In genomic region chr5:132064738-132065331, GRCh38 we compare ENCODE assay signal across 8 cellular contexts.
DNase-seq lines count a peak whose midpoint lies in the region; ATAC-seq lines count a peak whose summit lies in the region.

No MANE protein-coding gene starts in this region.

- H3K27ac ChIP-seq in caudate nucleus (ENCODE audit: low read depth, low read length) = no peak overlapping the region

- ATAC-seq in HG02798 (IDR thresholded peaks at IDR 0.05; ENCODE audit: poor library complexity, unreplicated experiment) = peak; percentile 67
- ATAC-seq in activated CD4-positive, CD25-positive, alpha-beta regulatory T cell treated with anti-CD3 and anti-CD28 coated beads, Interleukin-2, amount 50 U/mL, for 24 hours = peak; percentile 58 to 74

- DNase-seq in SIG-M5 treated with dmso at 0.1 percent for 504 hours (lab: John Stamatoyannopoulos, UW; ENCODE audit: unreplicated experiment) (peak; percentile 77), SIG-M5 (lab: John Stamatoyannopoulos, UW) (no peak), NCI-H2227 treated with DMSO at 0.1 percent for 48 hours (lab: John Stamatoyannopoulos, UW) (peak; percentile 5), caudate nucleus (lab: John Stamatoyannopoulos, UW) (peak in 45 of 61 donors; percentile 7 to 73 (median 34)), kidney tubule cell (ENCODE audit: low spot score) (peak; percentile 85)
- DNase-seq in stimulated activated CD4-positive, alpha-beta T cell treated with anti-CD3 and anti-CD28 coated beads, Interleukin-2, amount 100 ng/mL, for 48 hours = peak; percentile 88 to 90
